24 cellular contexts compared by ENCODE assay signal in genomic region chr17:39866013-39866730, GRCh38. TPM values are rescaled to one million over a fixed set of nuclear protein-coding genes. Genes with fewer than 3 reads are reported as not detected.
DNase-seq lines count a peak whose midpoint lies in the region; ATAC-seq, FAIRE-seq and TF ChIP-seq lines count a peak whose summit lies in the region.
"Had no signal": no experiment of that assay in that cellular context is flagged by ENCODE, and none has a peak within 500 bp of the region (broad histone marks: within the 10 kb centered on the region; RNA-seq: fewer than 3 reads in every experiment).

No MANE protein-coding gene starts in this region.

- H3K27me3 ChIP-seq in suprapubic skin (peaks cover 78% of the 10 kb centered on the region), SK-N-SH (ENCODE audit: insufficient read depth) (peaks cover 77% of the 10 kb centered on the region)

- H3K36me3 ChIP-seq in suprapubic skin (no peaks in the 10 kb centered on the region), SK-N-SH (replicated peaks in 1 of 2; ENCODE audit: control insufficient read depth in 1 of 2, insufficient read depth in 2 of 2, low read length in 1 of 2) (no peaks in the 10 kb centered on the region)
- H3K36me3 ChIP-seq: right atrium auricular region, uterus had no signal

- H3K4me1 ChIP-seq in suprapubic skin (peaks cover 14% of the 10 kb centered on the region), SK-N-SH (ENCODE audit: control insufficient read depth in 1 of 2, insufficient read depth in 2 of 2, low read depth in 1 of 2, low read length in 1 of 2) (no peaks in the 10 kb centered on the region; a peak in 1 of 4 replicates)
- H3K4me1 ChIP-seq: uterus had no signal

- WGBS in suprapubic skin = 92% methylated on average over 8 of the region's 8 CpGs
- WGBS in SK-N-SH (ENCODE audit: low lambda C conversion rate) = 31% methylated on average over 8 of the region's 8 CpGs

- H3K9ac ChIP-seq in SK-N-SH = no peak overlapping the region

- H3K4me3 ChIP-seq in suprapubic skin (no peak overlapping the region), SK-N-SH (ENCODE audit: low read depth in 2 of 2, low read length in 1 of 2) (no peak overlapping the region)
- H3K4me3 ChIP-seq: right atrium auricular region, uterus had no signal

- no peak overlapping the region for H3K4me2 ChIP-seq in SK-N-SH

- no peak for ATAC-seq in activated T-cell treated with anti-CD3 and anti-CD28 coated beads, Interleukin-2, amount 50 U/mL, for 72 hours (replicated peaks in 1 of 2)
- ATAC-seq in activated T-helper 17 cell treated with anti-CD3 and anti-CD28 coated beads, Interleukin-2, amount 50 U/mL, for 72 hours (replicated peaks) = no peak
- no peak for ATAC-seq in stimulated activated memory B cell treated with anti-CD40 and anti-IgM and Interleukin-4, amounts not matched to agents 10 μg/mL and 1 μg/mL and 100 μg/mL, for 72 hours
- ATAC-seq: left cardiac atrium, PC-3 had no signal

- H3K4me3 Mint-ChIP-seq in activated T-cell treated with anti-CD3 and anti-CD28 coated beads, Interleukin-2, amount 50 U/mL, for 72 hours = peak overlapping the region; percentile 39 to 72
- peak overlapping the region; percentile 91 for H3K4me3 Mint-ChIP-seq in activated T-helper 17 cell treated with anti-CD3 and anti-CD28 coated beads, Interleukin-2, amount 50 U/mL, for 72 hours
- H3K4me3 Mint-ChIP-seq in stimulated activated memory B cell treated with anti-CD40 and anti-IgM and Interleukin-4, amounts not matched to agents 10 μg/mL and 1 μg/mL and 100 μg/mL, for 72 hours = peak overlapping the region; percentile 86
- H3K4me3 Mint-ChIP-seq: brain had no signal

- TF ChIP-seq POLR2A in suprapubic skin (IDR thresholded peaks at IDR 0.05) = no peak

- no peak for TF ChIP-seq EP300 in suprapubic skin (IDR thresholded peaks at IDR 0.05)
- no peak for TF ChIP-seq EP300 in SK-N-SH (IDR thresholded peaks at IDR 0.05; ENCODE audit: borderline replicate concordance in 1 of 2, low read depth in 1 of 2, low read length in 1 of 2)

- H2AFZ ChIP-seq in SK-N-SH (ENCODE audit: low read depth) = no peak overlapping the region

- H3F3A ChIP-seq in SK-N-SH (replicated peaks; ENCODE audit: insufficient read depth) = no peaks in the 10 kb centered on the region

- H3K27ac Mint-ChIP-seq in activated T-cell treated with anti-CD3 and anti-CD28 coated beads, Interleukin-2, amount 50 U/mL, for 72 hours = peak overlapping the region; percentile 98
- peak overlapping the region; percentile 100 for H3K27ac Mint-ChIP-seq in activated T-helper 17 cell treated with anti-CD3 and anti-CD28 coated beads, Interleukin-2, amount 50 U/mL, for 72 hours
- peak overlapping the region; percentile 99 for H3K27ac Mint-ChIP-seq in stimulated activated memory B cell treated with anti-CD40 and anti-IgM and Interleukin-4, amounts not matched to agents 10 μg/mL and 1 μg/mL and 100 μg/mL, for 72 hours
- H3K27ac Mint-ChIP-seq: brain had no signal

- DNase-seq in activated T-cell treated with anti-CD3 and anti-CD28 coated beads, Interleukin-2, amount 50 U/mL, for 72 hours = no peak
- DNase-seq in activated T-cell treated with anti-CD3 and anti-CD28 coated beads, Interleukin-2, amount 50 U/mL, for 48 hours = no peak
- DNase-seq in HTR-8/SVneo (ENCODE audit: insufficient read length, low spot score) = no peak
- DNase-seq in suprapubic skin (ENCODE audit: low spot score in 2 of 2) = no peak
- DNase-seq in SK-N-SH = no peak
- no peak for DNase-seq in NCI-H2227 treated with DMSO at 0.1 percent for 48 hours (lab: John Stamatoyannopoulos, UW)
- DNase-seq: activated naive CD4-positive, alpha-beta T cell treated with Interleukin-2 at 50 U/mL for 16 hours; cortex of kidney; GF-D8; left cardiac atrium; NCI-H1048; NCI-H524 treated with DMSO at 0.1 percent for 48 hours; nucleus accumbens; PC-3; uterus had no signal

- no peaks in the 10 kb centered on the region for H4K20me1 ChIP-seq in SK-N-SH (ENCODE audit: insufficient read depth)

- no peaks in the 10 kb centered on the region for H3K27me3 Mint-ChIP-seq in activated T-cell treated with anti-CD3 and anti-CD28 coated beads, Interleukin-2, amount 50 U/mL, for 72 hours (ENCODE audit: low read depth)
- no peaks in the 10 kb centered on the region for H3K27me3 Mint-ChIP-seq in activated T-helper 17 cell treated with anti-CD3 and anti-CD28 coated beads, Interleukin-2, amount 50 U/mL, for 72 hours
- no peaks in the 10 kb centered on the region for H3K27me3 Mint-ChIP-seq in stimulated activated memory B cell treated with anti-CD40 and anti-IgM and Interleukin-4, amounts not matched to agents 10 μg/mL and 1 μg/mL and 100 μg/mL, for 72 hours

- TF ChIP-seq RAD21 in SK-N-SH (IDR thresholded peaks at IDR 0.05; ENCODE audit: low read length) = no peak

- H3K9me3 Mint-ChIP-seq in activated T-cell treated with anti-CD3 and anti-CD28 coated beads, Interleukin-2, amount 50 U/mL, for 72 hours = no peaks in the 10 kb centered on the region
- H3K9me3 Mint-ChIP-seq in activated T-helper 17 cell treated with anti-CD3 and anti-CD28 coated beads, Interleukin-2, amount 50 U/mL, for 72 hours = no peaks in the 10 kb centered on the region
- no peaks in the 10 kb centered on the region for H3K9me3 Mint-ChIP-seq in stimulated activated memory B cell treated with anti-CD40 and anti-IgM and Interleukin-4, amounts not matched to agents 10 μg/mL and 1 μg/mL and 100 μg/mL, for 72 hours

- H3K4me1 Mint-ChIP-seq in activated T-cell treated with anti-CD3 and anti-CD28 coated beads, Interleukin-2, amount 50 U/mL, for 72 hours (ENCODE audit: low read depth) = peaks cover 51% of the 10 kb centered on the region
- peaks cover 39% of the 10 kb centered on the region for H3K4me1 Mint-ChIP-seq in activated T-helper 17 cell treated with anti-CD3 and anti-CD28 coated beads, Interleukin-2, amount 50 U/mL, for 72 hours
- peaks cover 54% of the 10 kb centered on the region for H3K4me1 Mint-ChIP-seq in stimulated activated memory B cell treated with anti-CD40 and anti-IgM and Interleukin-4, amounts not matched to agents 10 μg/mL and 1 μg/mL and 100 μg/mL, for 72 hours

- H3K27ac ChIP-seq in suprapubic skin = no peak overlapping the region
- H3K27ac ChIP-seq in SK-N-SH (ENCODE audit: low read depth in 2 of 2, low read length in 1 of 2) = no peak overlapping the region
- H3K27ac ChIP-seq: right atrium auricular region, uterus had no signal

- no peaks in the 10 kb centered on the region for H3K9me2 ChIP-seq in SK-N-SH

- TF ChIP-seq CTCF in suprapubic skin (IDR thresholded peaks at IDR 0.05) = no peak
- TF ChIP-seq CTCF in SK-N-SH (IDR thresholded peaks at IDR 0.05) = no peak

- POLR2A ChIA-PET in SK-N-SH (lab: Yijun Ruan, JAX) = no interaction called here

- no peaks in the 10 kb centered on the region for H3K79me2 ChIP-seq in SK-N-SH (ENCODE audit: insufficient read depth)

- H3K36me3 Mint-ChIP-seq in activated T-cell treated with anti-CD3 and anti-CD28 coated beads, Interleukin-2, amount 50 U/mL, for 72 hours (ENCODE audit: insufficient read depth in 2 of 2) = peaks cover under 1 to 2% of the 10 kb centered on the region in 2 donors
- peaks cover 18% of the 10 kb centered on the region for H3K36me3 Mint-ChIP-seq in activated T-helper 17 cell treated with anti-CD3 and anti-CD28 coated beads, Interleukin-2, amount 50 U/mL, for 72 hours (ENCODE audit: low read depth)
- H3K36me3 Mint-ChIP-seq in stimulated activated memory B cell treated with anti-CD40 and anti-IgM and Interleukin-4, amounts not matched to agents 10 μg/mL and 1 μg/mL and 100 μg/mL, for 72 hours = peaks cover 13% of the 10 kb centered on the region
- H3K36me3 Mint-ChIP-seq: brain had no signal

- peak; percentile 9 for FAIRE-seq in HTR-8/SVneo (lab: Jason Lieb, UNC)
- FAIRE-seq: D721Med, frontal cortex, H54 had no signal

- CTCF ChIA-PET in SK-N-SH (lab: Yijun Ruan, JAX) = interaction anchor here (1.0 to 1.5 kb wide), 2 partner anchors 14 to 212 kb away, joined by 3 to 4 read pairs; no protein-coding TSS in a partner anchor

- H3K9me3 ChIP-seq in suprapubic skin (no peaks in the 10 kb centered on the region), SK-N-SH (peaks cover 5% of the 10 kb centered on the region; the same call in 1 of the 2 replicates)
- H3K9me3 ChIP-seq: uterus had no signal

TF ChIP-seq in SK-N-SH, 30 proteins besides CTCF, POLR2A, EP300 and RAD21 (continues in another document):
- TF ChIP-seq FOXM1 (IDR thresholded peaks at IDR 0.05; ENCODE audit: low read depth) (no peak), NRF1 (IDR thresholded peaks at IDR 0.05; ENCODE audit: low read depth, low read length) (no peak), JUND (IDR thresholded peaks at IDR 0.05) (no peak), POLR2AphosphoS5 (IDR thresholded peaks at IDR 0.05; ENCODE audit: low read depth, low read length) (no peak), RFX5 (IDR thresholded peaks at IDR 0.05; ENCODE audit: low read length) (no peak), EZH2phosphoT487 (IDR thresholded peaks at IDR 0.05; ENCODE audit: borderline replicate concordance, low read depth) (no peak), GATA2 (CRISPR knock-in tag; IDR thresholded peaks at IDR 0.05) (no peak), CHD2 (IDR thresholded peaks at IDR 0.05; ENCODE audit: low read length, partially characterized antibody) (no peak), TAF1 (IDR thresholded peaks at IDR 0.05; ENCODE audit: borderline replicate concordance, low read depth, low read length) (no peak), GABPA (IDR thresholded peaks at IDR 0.05; ENCODE audit: low read depth) (no peak)

RNA-seq across cellular contexts. Expression of gene ZPBP2, which starts 1.8 kb away (rescaled TPM):
- under 1 TPM; 0.36 to 0.81 TPM for total RNA-seq in activated T-cell treated with anti-CD3 and anti-CD28 coated beads, Interleukin-2, amount 50 U/mL, for 72 hours
- total RNA-seq in activated T-helper 17 cell treated with anti-CD3 and anti-CD28 coated beads, Interleukin-2, amount 50 U/mL, for 72 hours = under 1 TPM; 0.53 to 0.67 TPM
- total RNA-seq in suprapubic skin = not detected
- polyA plus RNA-seq in SK-N-SH (2012; rRNA removed) = not detected in 2 replicates
- not detected in 2 replicates for polyA plus RNA-seq in SK-N-SH (2012; cell fraction: cytosol; rRNA removed)
- not detected in 2 replicates for polyA plus RNA-seq in SK-N-SH (2012; cell fraction: nucleus; rRNA removed)
- total RNA-seq: epithelial cell of proximal tubule, frontal cortex, left cardiac atrium, mononuclear cell, PC-3, right atrium auricular region, uterus had no signal

RNA-seq across cellular contexts. Expression of gene IKZF3, which starts 2.1 kb away (rescaled TPM):
- total RNA-seq in activated T-cell treated with anti-CD3 and anti-CD28 coated beads, Interleukin-2, amount 50 U/mL, for 72 hours = 10 to 100 TPM; 70.7 to 78.9 TPM
- total RNA-seq in activated T-helper 17 cell treated with anti-CD3 and anti-CD28 coated beads, Interleukin-2, amount 50 U/mL, for 72 hours = 100 to 1,000 TPM in 1 of 2 donors, 10 to 100 TPM in 1; 55.0 to 119 TPM
- total RNA-seq in suprapubic skin = 1 to 10 TPM in 2 of 4 donors, under 1 TPM in 2; 0.60 to 1.9 (median 1.1) TPM
- not detected in 2 replicates for polyA plus RNA-seq in SK-N-SH (2012; rRNA removed)
- polyA plus RNA-seq in SK-N-SH (2012; cell fraction: cytosol; rRNA removed) = not detected in 2 replicates
- polyA plus RNA-seq in SK-N-SH (2012; cell fraction: nucleus; rRNA removed) = not detected in 2 replicates
- total RNA-seq: epithelial cell of proximal tubule, PC-3 had no signal

RNA-seq across cellular contexts. Expression of gene GSDMB, which starts 52.3 kb away (rescaled TPM):
- 10 to 100 TPM; 57.0 to 58.0 TPM for total RNA-seq in activated T-cell treated with anti-CD3 and anti-CD28 coated beads, Interleukin-2, amount 50 U/mL, for 72 hours
- total RNA-seq in activated T-helper 17 cell treated with anti-CD3 and anti-CD28 coated beads, Interleukin-2, amount 50 U/mL, for 72 hours = 10 to 100 TPM; 28.9 to 37.6 TPM
- 10 to 100 TPM in 2 of 4 donors, 1 to 10 TPM in 2; 5.4 to 76.6 (median 12.1) TPM for total RNA-seq in suprapubic skin
- 2.4 and 3.6 TPM in 2 replicates for polyA plus RNA-seq in SK-N-SH (2012; rRNA removed)
- polyA plus RNA-seq in SK-N-SH (2012; cell fraction: cytosol; rRNA removed) = 0.43 and 0.53 TPM in 2 replicates
- 20.6 and 25.6 TPM in 2 replicates for polyA plus RNA-seq in SK-N-SH (2012; cell fraction: nucleus; rRNA removed)

Comparison
In these comparisons a context has a peak if more than half of its experiments do, and no peak if none do; other contexts are left out.
1. RNA of gene IKZF3, which starts 2.1 kb away (total RNA-seq): 55.0 to 119 TPM in activated T-helper 17 cell treated with anti-CD3 and anti-CD28 coated beads, Interleukin-2, amount 50 U/mL, for 72 hours and 70.7 to 78.9 TPM in activated T-cell treated with anti-CD3 and anti-CD28 coated beads, Interleukin-2, amount 50 U/mL, for 72 hours; 0.60 to 1.9 TPM in suprapubic skin; every median in the first group is over 10 times any median in the second.
2. Peak in every context shown above with its lines, with median percentiles within 50 percentile points of each other: H3K27ac Mint-ChIP-seq and H3K4me3 Mint-ChIP-seq.